In the genomic region with DNA sequence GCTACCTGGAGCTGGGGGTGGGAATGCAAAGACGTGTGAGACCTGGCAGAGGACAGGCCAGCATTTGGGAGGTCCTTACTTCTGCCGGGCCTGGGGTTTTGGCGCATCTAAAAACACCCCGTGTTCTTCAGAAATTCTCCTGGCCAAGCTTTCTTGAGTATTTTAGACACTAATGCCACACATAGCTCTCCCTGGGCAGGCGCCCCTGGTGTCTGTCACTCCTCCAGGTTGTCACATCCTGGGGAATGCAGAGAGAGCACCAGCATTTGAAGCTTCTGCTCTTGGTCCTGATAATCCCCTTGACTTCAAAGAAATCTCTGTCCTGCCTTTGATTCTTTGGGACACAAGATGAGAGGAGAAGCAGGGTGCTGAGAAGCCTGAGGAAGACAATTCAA, we compare ENCODE assay signal across 10 cellular contexts. TPM values are rescaled to one million over a fixed set of nuclear protein-coding genes. Genes with fewer than 3 reads are reported as not detected.
DNase-seq lines count a peak whose midpoint lies in the region; ATAC-seq and TF ChIP-seq lines count a peak whose summit lies in the region.
"Had no signal": no experiment of that assay in that cellular context is flagged by ENCODE, and none has a peak within 500 bp of the region (broad histone marks: within the 10 kb centered on the region; RNA-seq: fewer than 3 reads in every experiment).

No MANE protein-coding gene starts in this region.

- no peak overlapping the region for H3K4me3 ChIP-seq in OCI-LY7 (ENCODE audit: low read depth, low read length, poor library complexity, severe bottlenecking)
- no peak overlapping the region for H3K4me3 ChIP-seq in iPS-18a (ENCODE audit: low read length)
- H3K4me3 ChIP-seq in rectal smooth muscle tissue (ENCODE audit: low read length), result peak overlapping the region; percentile 43
- H3K4me3 ChIP-seq: pancreas had no signal

- TF ChIP-seq CTCF in OCI-LY7 (conservative IDR thresholded peaks at IDR 0.05; ENCODE audit: low read length), result no peak
- TF ChIP-seq CTCF in CD4-positive, alpha-beta T cell (IDR thresholded peaks at IDR 0.05), result no peak

- peak; percentile 41 for DNase-seq in DMS 273 (lab: John Stamatoyannopoulos, UW; ENCODE audit: unreplicated experiment)
- DNase-seq in DMS 273 treated with DMSO at 0.1 percent for 48 hours (lab: John Stamatoyannopoulos, UW), result no peak
- no peak for DNase-seq in OCI-LY7 (ENCODE audit: low spot score)
- DNase-seq in activated CD4-positive, alpha-beta T cell treated with anti-CD3 and anti-CD28 coated beads, Interleukin-2, amount 50 U/mL, for 1 hour, result no peak
- no peak for DNase-seq in CD4-positive, alpha-beta T cell
- DNase-seq: activated effector memory CD4-positive, alpha-beta T cell treated with anti-CD3 and anti-CD28 coated beads, Interleukin-2, amount 50 U/mL, for 16 hours had no signal

- H3K36me3 ChIP-seq in OCI-LY7 (ENCODE audit: insufficient read depth, low read length), result no peaks in the 10 kb centered on the region
- no peaks in the 10 kb centered on the region for H3K36me3 ChIP-seq in iPS-18a (ENCODE audit: control insufficient read depth, low read depth, low read length)
- H3K36me3 ChIP-seq in rectal smooth muscle tissue (ENCODE audit: control insufficient read depth, insufficient read depth, low read length), result no peaks in the 10 kb centered on the region
- H3K36me3 ChIP-seq: pancreas had no signal

- peak overlapping the region; percentile 54; the same call in 1 of the 2 replicates for H2AFZ ChIP-seq in OCI-LY7 (ENCODE audit: low read length)

- peak overlapping the region; percentile 31 for H3K9ac ChIP-seq in iPS-18a (ENCODE audit: low read length)
- H3K9ac ChIP-seq in rectal smooth muscle tissue (ENCODE audit: low read length), result no peak overlapping the region

- POLR2A ChIA-PET in OCI-LY7 (lab: Charles Lee), result interaction anchor here (1.7 kb wide), 1 partner anchor 18 kb away, joined by 3 read pairs; no protein-coding TSS in a partner anchor
- POLR2A ChIA-PET in CD4-positive, alpha-beta T cell (lab: Charles Lee), result no interaction called here

- H3K4me1 Mint-ChIP-seq in CD4-positive, alpha-beta T cell (ENCODE audit: low read depth), result no peaks in the 10 kb centered on the region

- H3K27me3 Mint-ChIP-seq in CD4-positive, alpha-beta T cell, result no peaks in the 10 kb centered on the region

- H3K4me2 ChIP-seq in OCI-LY7 (ENCODE audit: low read length), result 0 out of 2 replicates have a peak overlapping the region, but pooled peaks have one; percentile 15

- no peaks in the 10 kb centered on the region for H3K9me3 Mint-ChIP-seq in CD4-positive, alpha-beta T cell

- H3K36me3 Mint-ChIP-seq in CD4-positive, alpha-beta T cell (ENCODE audit: low read depth), result no peaks in the 10 kb centered on the region

- no peak for ATAC-seq in HG02678 (IDR thresholded peaks at IDR 0.05; ENCODE audit: unreplicated experiment)
- ATAC-seq in CD4-positive, alpha-beta T cell (ENCODE audit: poor library complexity), result no peak

- H3K4me3 Mint-ChIP-seq in CD4-positive, alpha-beta T cell, result no peak overlapping the region

- H3K27me3 ChIP-seq in iPS-18a (ENCODE audit: control insufficient read depth, insufficient read depth, low read length) (no peaks in the 10 kb centered on the region), rectal smooth muscle tissue (ENCODE audit: control insufficient read depth, insufficient read depth, low read length) (no peaks in the 10 kb centered on the region)
- H3K27me3 ChIP-seq in CD4-positive, alpha-beta T cell (ENCODE audit: control insufficient read depth, insufficient read depth, low read length), result no peaks in the 10 kb centered on the region
- H3K27me3 ChIP-seq: pancreas had no signal

- no peak overlapping the region for H3K27ac Mint-ChIP-seq in CD4-positive, alpha-beta T cell

- H3K9me3 ChIP-seq in OCI-LY7 (ENCODE audit: low read length), result no peaks in the 10 kb centered on the region
- no peaks in the 10 kb centered on the region for H3K9me3 ChIP-seq in iPS-18a (ENCODE audit: control insufficient read depth, low read depth, low read length)
- no peaks in the 10 kb centered on the region for H3K9me3 ChIP-seq in CD4-positive, alpha-beta T cell (ENCODE audit: control insufficient read depth, low read length)
- H3K9me3 ChIP-seq: pancreas had no signal

- peaks cover 14% of the 10 kb centered on the region for H3K4me1 ChIP-seq in OCI-LY7 (ENCODE audit: insufficient read depth, low read length, poor library complexity, severe bottlenecking)
- H3K4me1 ChIP-seq in iPS-18a (ENCODE audit: control insufficient read depth, low read depth, low read length), result peaks cover 30% of the 10 kb centered on the region
- H3K4me1 ChIP-seq in rectal smooth muscle tissue (ENCODE audit: control insufficient read depth, insufficient read depth, low read length), result no peaks in the 10 kb centered on the region

- no peaks in the 10 kb centered on the region for H4K20me1 ChIP-seq in OCI-LY7 (ENCODE audit: insufficient read depth, low read length)

- CTCF ChIA-PET in OCI-LY7 (lab: Charles Lee; ENCODE audit: unreplicated experiment), result no interaction called here
- CTCF ChIA-PET in CD4-positive, alpha-beta T cell (lab: Charles Lee), result no interaction called here

- intact Hi-C loops in OCI-LY7 (cut with micrococcal nuclease; ENCODE audit: unreplicated experiment), result no loop called here
- intact Hi-C loops in CD4-positive, alpha-beta T cell (cut with DNase I, micrococcal nuclease), result no loop called here

- no peaks in the 10 kb centered on the region for H3K9me2 ChIP-seq in OCI-LY7 (ENCODE audit: insufficient read depth, low read length)

- H3K79me2 ChIP-seq in OCI-LY7 (ENCODE audit: insufficient read depth, low read depth, low read length), result no peaks in the 10 kb centered on the region

- H3K27ac ChIP-seq in OCI-LY7 (ENCODE audit: low read depth, low read length, poor library complexity, severe bottlenecking), result no peak overlapping the region
- peak overlapping the region; percentile 5 for H3K27ac ChIP-seq in iPS-18a (ENCODE audit: low read length)
- peak overlapping the region; percentile 10 for H3K27ac ChIP-seq in rectal smooth muscle tissue (ENCODE audit: low read depth, low read length)
- H3K27ac ChIP-seq in CD4-positive, alpha-beta T cell (ENCODE audit: low read depth, low read length), result no peak overlapping the region

- BruUV-seq in OCI-LY7 (replicated peaks; lab: Mats Ljungman, UMichigan), result no TSS peak

RNA-seq across cellular contexts. Expression of gene CAPN9, which starts 6.0 kb away (rescaled TPM):
- total RNA-seq in OCI-LY7 (2014; rRNA removed; shearing (Covaris generic)), result not detected in 2 replicates
- not detected in 2 replicates for total RNA-seq in OCI-LY7 (2022)
- not detected for total RNA-seq in CD4-positive, alpha-beta T cell

RNA-seq across cellular contexts. Expression of gene AGT, which starts 39.3 kb away (rescaled TPM):
- total RNA-seq in OCI-LY7 (2014; rRNA removed; shearing (Covaris generic)), result not detected in 2 replicates
- total RNA-seq in OCI-LY7 (2022), result not detected in 2 replicates
- total RNA-seq in CD4-positive, alpha-beta T cell, result not detected

Comparison
In these comparisons a context has a peak if more than half of its experiments do, and no peak if none do; other contexts are left out.
1. H3K27ac ChIP-seq: peak in iPS-18a (single experiment) and rectal smooth muscle tissue (single experiment); none in OCI-LY7 (single experiment) and CD4-positive, alpha-beta T cell (single experiment).